ENCODE assay signal across 12 cellular contexts in the genomic region with DNA sequence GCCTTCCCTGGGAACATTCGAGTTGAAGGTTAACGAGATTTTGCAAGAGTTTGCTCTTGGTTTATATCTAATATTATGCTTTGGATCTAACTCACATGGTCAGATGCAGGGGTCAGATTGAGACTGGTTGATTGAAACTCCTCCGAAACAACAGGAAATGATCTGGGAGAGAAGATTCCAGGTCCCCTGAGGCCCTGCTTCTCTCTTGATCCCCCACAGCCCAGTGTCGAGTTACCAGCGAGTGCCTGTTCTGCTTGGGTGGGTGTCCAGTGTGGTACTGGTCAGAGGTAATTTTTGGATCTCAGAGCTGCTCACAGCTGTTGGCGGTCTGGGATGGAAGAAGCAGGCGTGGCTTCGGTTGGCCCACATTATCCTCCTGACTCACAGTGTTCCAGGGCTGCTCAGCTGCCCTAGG. TPM values are rescaled to one million over a fixed set of nuclear protein-coding genes. Genes with fewer than 3 reads are reported as not detected.
A peak's percentile ranks its signal among the peaks of the same experiment; 100 is the strongest.
DNase-seq lines count a peak whose midpoint lies in the region; ATAC-seq, FAIRE-seq and TF ChIP-seq lines count a peak whose summit lies in the region.
"Had no signal": no experiment of that assay in that cellular context is flagged by ENCODE, and none has a peak within 500 bp of the region (broad histone marks: within the 10 kb centered on the region; RNA-seq: fewer than 3 reads in every experiment).

No MANE protein-coding gene starts in this region.

- H3K4me3 ChIP-seq in BLaER1 (no peak overlapping the region), astrocyte (ENCODE audit: insufficient read depth, low read depth, low read length) (no peak overlapping the region), psoas muscle (no peak overlapping the region)

- H4K20me1 ChIP-seq in BLaER1 (peaks cover 76% of the 10 kb centered on the region), astrocyte (ENCODE audit: insufficient read depth, low read length) (peaks cover 21% of the 10 kb centered on the region)

- H3K9me3 ChIP-seq in BLaER1 (no peaks in the 10 kb centered on the region), astrocyte (ENCODE audit: insufficient read depth, low read depth, low read length) (no peaks in the 10 kb centered on the region), psoas muscle (no peaks in the 10 kb centered on the region)

- H3K27ac ChIP-seq in BLaER1 (no peak overlapping the region), astrocyte (ENCODE audit: low read depth, low read length) (peak overlapping the region; percentile 56), psoas muscle (peak overlapping the region; percentile 68), substantia nigra (ENCODE audit: low read depth, low read length, poor library complexity, severe bottlenecking) (no peak overlapping the region)

- peak overlapping the region; percentile 36 for H3K4me2 ChIP-seq in BLaER1
- peak overlapping the region; percentile 36 for H3K4me2 ChIP-seq in astrocyte (ENCODE audit: low read length)

- H2AFZ ChIP-seq in astrocyte (ENCODE audit: low read depth, low read length) = peak overlapping the region; percentile 38

- no peak for TF ChIP-seq CTCF in astrocyte (IDR thresholded peaks at IDR 0.05; ENCODE audit: insufficient read depth, low read depth, low read length)
- no peak for TF ChIP-seq CTCF in psoas muscle (IDR thresholded peaks at IDR 0.05)

- ATAC-seq in left cardiac atrium (peak; percentile 78 to 81), psoas muscle (peak; percentile 89 to 95 (median 92)), HG02981 (IDR thresholded peaks at IDR 0.05; ENCODE audit: unreplicated experiment) (no peak)

- H3K36me3 ChIP-seq in BLaER1 = peaks cover 46% of the 10 kb centered on the region
- H3K36me3 ChIP-seq in astrocyte (ENCODE audit: insufficient read depth, low read length) = no peaks in the 10 kb centered on the region
- H3K36me3 ChIP-seq in psoas muscle (ENCODE audit: insufficient read depth in 1 of 2, low read depth in 1 of 2) = no peaks in the 10 kb centered on the region

- H3K4me1 ChIP-seq in BLaER1 (peaks cover 86% of the 10 kb centered on the region), astrocyte (ENCODE audit: insufficient read depth, low read length) (peaks cover 43% of the 10 kb centered on the region), psoas muscle (peaks cover 15% of the 10 kb centered on the region)

- peaks cover 2% of the 10 kb centered on the region for H3K27me3 Mint-ChIP-seq in astrocyte (ENCODE audit: low read depth, unreplicated experiment)

- H3K9me3 Mint-ChIP-seq in astrocyte (ENCODE audit: unreplicated experiment) = no peaks in the 10 kb centered on the region

- no peak overlapping the region for H3K4me3 Mint-ChIP-seq in astrocyte (ENCODE audit: unreplicated experiment)

- peaks cover 1% of the 10 kb centered on the region for H3K36me3 Mint-ChIP-seq in astrocyte (ENCODE audit: low read depth, unreplicated experiment)

- H3K27me3 ChIP-seq in BLaER1 = no peaks in the 10 kb centered on the region
- no peaks in the 10 kb centered on the region for H3K27me3 ChIP-seq in astrocyte (ENCODE audit: insufficient read depth, low read length)
- peaks cover 0 to 20% (median 2%) of the 10 kb centered on the region in 3 donors for H3K27me3 ChIP-seq in psoas muscle (ENCODE audit: insufficient read depth in 3 of 3, low read length in 2 of 3)

- peaks cover 73% of the 10 kb centered on the region for H3K79me2 ChIP-seq in astrocyte (ENCODE audit: insufficient read depth, low read length)

- DNase-seq in astrocyte (ENCODE audit: low read depth) (peak; percentile 88), left cardiac atrium (peak; percentile 74), psoas muscle (peak; percentile 83 to 90), substantia nigra (lab: John Stamatoyannopoulos, UW) (no peak), NCI-H1092 (lab: John Stamatoyannopoulos, UW) (no peak), RKO (ENCODE audit: low spot score) (no peak)
- DNase-seq: Calu3; central memory CD4-positive, alpha-beta T cell; NCI-H2107 had no signal

- no peak for FAIRE-seq in astrocyte (lab: Jason Lieb, UNC)
- FAIRE-seq: TTC549 had no signal

- H3K4me1 Mint-ChIP-seq in astrocyte (ENCODE audit: low read depth, unreplicated experiment) = peaks cover 32% of the 10 kb centered on the region

- WGBS in psoas muscle, 3 donors = 17 to 38% (median 23%) methylated on average over 8 of the region's 8 CpGs

- intact Hi-C loops in left cardiac atrium (cut with DNase I) = no loop called here
- intact Hi-C loops in psoas muscle (cut with DNase I) = no loop called here

- H3K9ac ChIP-seq in BLaER1 (no peak overlapping the region), astrocyte (ENCODE audit: low read length) (peak overlapping the region; percentile 36)

- no peak overlapping the region for H3K27ac Mint-ChIP-seq in astrocyte (ENCODE audit: unreplicated experiment)

RNA-seq across cellular contexts. Expression of gene FBLN1, which starts 9.2 kb away (rescaled TPM):
- 69.2 and 72.5 TPM in 2 replicates for total RNA-seq in astrocyte
- 100 to 1,000 TPM; 251 to 348 TPM for total RNA-seq in left cardiac atrium
- 10 to 100 TPM; 19.3 to 95.7 (median 29.3) TPM for total RNA-seq in psoas muscle
- 10 to 100 TPM; 10.5 to 14.0 (median 12.0) TPM for polyA plus RNA-seq in psoas muscle

Comparison
In these comparisons a context has a peak if more than half of its experiments do, and no peak if none do; other contexts are left out.
1. H3K27ac ChIP-seq: peak in astrocyte (single experiment) and psoas muscle (single experiment); none in BLaER1 (single experiment) and substantia nigra (single experiment).
2. DNase-seq: peak in astrocyte (single experiment), left cardiac atrium (single experiment) and psoas muscle (2 of 2); none in substantia nigra (0 of 49), NCI-H1092 (single experiment) and RKO (single experiment).